Comparison of ENCODE assay signal across 1 cellular context in the genomic region with DNA sequence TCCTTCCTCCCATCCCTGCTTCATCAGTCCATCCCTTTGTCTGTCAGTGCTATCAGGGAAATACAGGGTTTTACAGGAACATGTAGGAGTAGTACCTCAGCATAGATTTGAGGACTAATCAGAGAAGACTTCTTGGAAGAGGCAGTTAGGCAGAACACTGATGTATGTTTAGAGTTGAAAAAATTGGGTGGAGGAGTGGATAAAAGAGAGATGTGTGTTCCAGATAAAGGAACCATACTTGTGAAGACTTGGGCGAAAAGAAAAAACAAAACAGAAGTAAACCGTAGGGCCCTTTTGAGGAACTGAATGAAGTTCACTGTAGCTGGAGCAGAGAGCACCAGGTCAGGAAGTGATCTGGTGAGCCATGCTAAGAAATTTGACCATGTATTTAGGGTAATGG.
TF ChIP-seq lines count a peak whose summit lies in the region.

No MANE protein-coding gene starts in this region.

TF ChIP-seq in K562, 482 proteins besides CTCF, POLR2A, EP300 and RAD21 (continued from another document and continues in another):
- TF ChIP-seq HNRNPH1 (optimal IDR thresholded peaks at IDR 0.05; ENCODE audit: low read depth, low read length) (no peak), SRSF7 (optimal IDR thresholded peaks at IDR 0.05; ENCODE audit: low read depth, low read length) (no peak), KLF16 (IDR thresholded peaks at IDR 0.05) (no peak), ZNF778 (CRISPR knock-in tag; IDR thresholded peaks at IDR 0.05) (no peak), ZFP36 (IDR thresholded peaks at IDR 0.05; ENCODE audit: low read depth, low read length, partially characterized antibody) (peak; percentile 99), SAFB2 (IDR thresholded peaks at IDR 0.05; ENCODE audit: borderline replicate concordance, low read depth, low read length, severe bottlenecking) (no peak), FOXP1 (CRISPR knock-in tag; IDR thresholded peaks at IDR 0.05) (no peak), ZNF445 (CRISPR knock-in tag; IDR thresholded peaks at IDR 0.05; ENCODE audit: low read depth) (no peak), SLC30A9 (CRISPR knock-in tag; IDR thresholded peaks at IDR 0.05) (no peak), RB1 (IDR thresholded peaks at IDR 0.05; ENCODE audit: low read depth) (no peak), HLTF (IDR thresholded peaks at IDR 0.05) (peak; percentile 21; the same call in 1 of the 2 replicates), ZBTB7A (IDR thresholded peaks at IDR 0.05; ENCODE audit: borderline replicate concordance, control insufficient read depth, low read depth, low read length) (no peak), YBX1 (IDR thresholded peaks at IDR 0.05) (no peak), MEIS2 (IDR thresholded peaks at IDR 0.05; ENCODE audit: partially characterized antibody) (peak; percentile 3), ZNF644 (tag; IDR thresholded peaks at IDR 0.05; ENCODE audit: low read depth) (no peak), HNRNPK (IDR thresholded peaks at IDR 0.05; ENCODE audit: low read depth, low read length, poor library complexity, severe bottlenecking) (no peak), HEY1 (CRISPR knock-in tag; IDR thresholded peaks at IDR 0.05; ENCODE audit: borderline replicate concordance) (no peak), MYNN (IDR thresholded peaks at IDR 0.05) (no peak), MYNN (CRISPR knock-in tag; IDR thresholded peaks at IDR 0.05) (no peak), ZNF232 (CRISPR knock-in tag; IDR thresholded peaks at IDR 0.05) (no peak), SPI1 (IDR thresholded peaks at IDR 0.05; ENCODE audit: borderline replicate concordance, low read depth, low read length) (peak; percentile 73; the same call in 1 of the 2 replicates), MTA2 (IDR thresholded peaks at IDR 0.05; ENCODE audit: low read depth) (no peak), TRIM24 (IDR thresholded peaks at IDR 0.05) (no peak), ZNF274 (IDR thresholded peaks at IDR 0.05; ENCODE audit: borderline replicate concordance, low read depth, low read length) (no peak), ZNF184 (CRISPR knock-in tag; IDR thresholded peaks at IDR 0.05) (no peak), SMARCA5 (IDR thresholded peaks at IDR 0.05) (peak; percentile 56; the same call in 1 of the 2 replicates), HIVEP1 (CRISPR knock-in tag; IDR thresholded peaks at IDR 0.05) (no peak)
- TF ChIP-seq, protein P1, sequence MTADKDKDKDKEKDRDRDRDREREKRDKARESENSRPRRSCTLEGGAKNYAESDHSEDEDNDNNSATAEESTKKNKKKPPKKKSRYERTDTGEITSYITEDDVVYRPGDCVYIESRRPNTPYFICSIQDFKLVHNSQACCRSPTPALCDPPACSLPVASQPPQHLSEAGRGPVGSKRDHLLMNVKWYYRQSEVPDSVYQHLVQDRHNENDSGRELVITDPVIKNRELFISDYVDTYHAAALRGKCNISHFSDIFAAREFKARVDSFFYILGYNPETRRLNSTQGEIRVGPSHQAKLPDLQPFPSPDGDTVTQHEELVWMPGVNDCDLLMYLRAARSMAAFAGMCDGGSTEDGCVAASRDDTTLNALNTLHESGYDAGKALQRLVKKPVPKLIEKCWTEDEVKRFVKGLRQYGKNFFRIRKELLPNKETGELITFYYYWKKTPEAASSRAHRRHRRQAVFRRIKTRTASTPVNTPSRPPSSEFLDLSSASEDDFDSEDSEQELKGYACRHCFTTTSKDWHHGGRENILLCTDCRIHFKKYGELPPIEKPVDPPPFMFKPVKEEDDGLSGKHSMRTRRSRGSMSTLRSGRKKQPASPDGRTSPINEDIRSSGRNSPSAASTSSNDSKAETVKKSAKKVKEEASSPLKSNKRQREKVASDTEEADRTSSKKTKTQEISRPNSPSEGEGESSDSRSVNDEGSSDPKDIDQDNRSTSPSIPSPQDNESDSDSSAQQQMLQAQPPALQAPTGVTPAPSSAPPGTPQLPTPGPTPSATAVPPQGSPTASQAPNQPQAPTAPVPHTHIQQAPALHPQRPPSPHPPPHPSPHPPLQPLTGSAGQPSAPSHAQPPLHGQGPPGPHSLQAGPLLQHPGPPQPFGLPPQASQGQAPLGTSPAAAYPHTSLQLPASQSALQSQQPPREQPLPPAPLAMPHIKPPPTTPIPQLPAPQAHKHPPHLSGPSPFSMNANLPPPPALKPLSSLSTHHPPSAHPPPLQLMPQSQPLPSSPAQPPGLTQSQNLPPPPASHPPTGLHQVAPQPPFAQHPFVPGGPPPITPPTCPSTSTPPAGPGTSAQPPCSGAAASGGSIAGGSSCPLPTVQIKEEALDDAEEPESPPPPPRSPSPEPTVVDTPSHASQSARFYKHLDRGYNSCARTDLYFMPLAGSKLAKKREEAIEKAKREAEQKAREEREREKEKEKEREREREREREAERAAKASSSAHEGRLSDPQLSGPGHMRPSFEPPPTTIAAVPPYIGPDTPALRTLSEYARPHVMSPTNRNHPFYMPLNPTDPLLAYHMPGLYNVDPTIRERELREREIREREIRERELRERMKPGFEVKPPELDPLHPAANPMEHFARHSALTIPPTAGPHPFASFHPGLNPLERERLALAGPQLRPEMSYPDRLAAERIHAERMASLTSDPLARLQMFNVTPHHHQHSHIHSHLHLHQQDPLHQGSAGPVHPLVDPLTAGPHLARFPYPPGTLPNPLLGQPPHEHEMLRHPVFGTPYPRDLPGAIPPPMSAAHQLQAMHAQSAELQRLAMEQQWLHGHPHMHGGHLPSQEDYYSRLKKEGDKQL (CRISPR knock-in tag; IDR thresholded peaks at IDR 0.05; ENCODE audit: borderline replicate concordance) = no peak
- TF ChIP-seq, protein P2, sequence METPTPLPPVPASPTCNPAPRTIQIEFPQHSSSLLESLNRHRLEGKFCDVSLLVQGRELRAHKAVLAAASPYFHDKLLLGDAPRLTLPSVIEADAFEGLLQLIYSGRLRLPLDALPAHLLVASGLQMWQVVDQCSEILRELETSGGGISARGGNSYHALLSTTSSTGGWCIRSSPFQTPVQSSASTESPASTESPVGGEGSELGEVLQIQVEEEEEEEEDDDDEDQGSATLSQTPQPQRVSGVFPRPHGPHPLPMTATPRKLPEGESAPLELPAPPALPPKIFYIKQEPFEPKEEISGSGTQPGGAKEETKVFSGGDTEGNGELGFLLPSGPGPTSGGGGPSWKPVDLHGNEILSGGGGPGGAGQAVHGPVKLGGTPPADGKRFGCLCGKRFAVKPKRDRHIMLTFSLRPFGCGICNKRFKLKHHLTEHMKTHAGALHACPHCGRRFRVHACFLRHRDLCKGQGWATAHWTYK (CRISPR knock-in tag; IDR thresholded peaks at IDR 0.05) = no peak
- TF ChIP-seq, protein P3, sequence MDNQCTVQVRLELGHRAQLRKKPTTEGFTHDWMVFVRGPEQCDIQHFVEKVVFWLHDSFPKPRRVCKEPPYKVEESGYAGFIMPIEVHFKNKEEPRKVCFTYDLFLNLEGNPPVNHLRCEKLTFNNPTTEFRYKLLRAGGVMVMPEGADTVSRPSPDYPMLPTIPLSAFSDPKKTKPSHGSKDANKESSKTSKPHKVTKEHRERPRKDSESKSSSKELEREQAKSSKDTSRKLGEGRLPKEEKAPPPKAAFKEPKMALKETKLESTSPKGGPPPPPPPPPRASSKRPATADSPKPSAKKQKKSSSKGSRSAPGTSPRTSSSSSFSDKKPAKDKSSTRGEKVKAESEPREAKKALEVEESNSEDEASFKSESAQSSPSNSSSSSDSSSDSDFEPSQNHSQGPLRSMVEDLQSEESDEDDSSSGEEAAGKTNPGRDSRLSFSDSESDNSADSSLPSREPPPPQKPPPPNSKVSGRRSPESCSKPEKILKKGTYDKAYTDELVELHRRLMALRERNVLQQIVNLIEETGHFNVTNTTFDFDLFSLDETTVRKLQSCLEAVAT (IDR thresholded peaks at IDR 0.05) = no peak
- TF ChIP-seq, protein P4, sequence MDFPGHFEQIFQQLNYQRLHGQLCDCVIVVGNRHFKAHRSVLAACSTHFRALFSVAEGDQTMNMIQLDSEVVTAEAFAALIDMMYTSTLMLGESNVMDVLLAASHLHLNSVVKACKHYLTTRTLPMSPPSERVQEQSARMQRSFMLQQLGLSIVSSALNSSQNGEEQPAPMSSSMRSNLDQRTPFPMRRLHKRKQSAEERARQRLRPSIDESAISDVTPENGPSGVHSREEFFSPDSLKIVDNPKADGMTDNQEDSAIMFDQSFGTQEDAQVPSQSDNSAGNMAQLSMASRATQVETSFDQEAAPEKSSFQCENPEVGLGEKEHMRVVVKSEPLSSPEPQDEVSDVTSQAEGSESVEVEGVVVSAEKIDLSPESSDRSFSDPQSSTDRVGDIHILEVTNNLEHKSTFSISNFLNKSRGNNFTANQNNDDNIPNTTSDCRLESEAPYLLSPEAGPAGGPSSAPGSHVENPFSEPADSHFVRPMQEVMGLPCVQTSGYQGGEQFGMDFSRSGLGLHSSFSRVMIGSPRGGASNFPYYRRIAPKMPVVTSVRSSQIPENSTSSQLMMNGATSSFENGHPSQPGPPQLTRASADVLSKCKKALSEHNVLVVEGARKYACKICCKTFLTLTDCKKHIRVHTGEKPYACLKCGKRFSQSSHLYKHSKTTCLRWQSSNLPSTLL (IDR thresholded peaks at IDR 0.05) = no peak
- TF ChIP-seq, protein P5, sequence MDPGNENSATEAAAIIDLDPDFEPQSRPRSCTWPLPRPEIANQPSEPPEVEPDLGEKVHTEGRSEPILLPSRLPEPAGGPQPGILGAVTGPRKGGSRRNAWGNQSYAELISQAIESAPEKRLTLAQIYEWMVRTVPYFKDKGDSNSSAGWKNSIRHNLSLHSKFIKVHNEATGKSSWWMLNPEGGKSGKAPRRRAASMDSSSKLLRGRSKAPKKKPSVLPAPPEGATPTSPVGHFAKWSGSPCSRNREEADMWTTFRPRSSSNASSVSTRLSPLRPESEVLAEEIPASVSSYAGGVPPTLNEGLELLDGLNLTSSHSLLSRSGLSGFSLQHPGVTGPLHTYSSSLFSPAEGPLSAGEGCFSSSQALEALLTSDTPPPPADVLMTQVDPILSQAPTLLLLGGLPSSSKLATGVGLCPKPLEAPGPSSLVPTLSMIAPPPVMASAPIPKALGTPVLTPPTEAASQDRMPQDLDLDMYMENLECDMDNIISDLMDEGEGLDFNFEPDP (CRISPR knock-in tag; IDR thresholded peaks at IDR 0.05) = no peak
- TF ChIP-seq, protein P6, sequence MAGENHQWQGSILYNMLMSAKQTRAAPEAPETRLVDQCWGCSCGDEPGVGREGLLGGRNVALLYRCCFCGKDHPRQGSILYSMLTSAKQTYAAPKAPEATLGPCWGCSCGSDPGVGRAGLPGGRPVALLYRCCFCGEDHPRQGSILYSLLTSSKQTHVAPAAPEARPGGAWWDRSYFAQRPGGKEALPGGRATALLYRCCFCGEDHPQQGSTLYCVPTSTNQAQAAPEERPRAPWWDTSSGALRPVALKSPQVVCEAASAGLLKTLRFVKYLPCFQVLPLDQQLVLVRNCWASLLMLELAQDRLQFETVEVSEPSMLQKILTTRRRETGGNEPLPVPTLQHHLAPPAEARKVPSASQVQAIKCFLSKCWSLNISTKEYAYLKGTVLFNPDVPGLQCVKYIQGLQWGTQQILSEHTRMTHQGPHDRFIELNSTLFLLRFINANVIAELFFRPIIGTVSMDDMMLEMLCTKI (IDR thresholded peaks at IDR 0.05; ENCODE audit: partially characterized antibody) = no peak
- TF ChIP-seq, protein P7, sequence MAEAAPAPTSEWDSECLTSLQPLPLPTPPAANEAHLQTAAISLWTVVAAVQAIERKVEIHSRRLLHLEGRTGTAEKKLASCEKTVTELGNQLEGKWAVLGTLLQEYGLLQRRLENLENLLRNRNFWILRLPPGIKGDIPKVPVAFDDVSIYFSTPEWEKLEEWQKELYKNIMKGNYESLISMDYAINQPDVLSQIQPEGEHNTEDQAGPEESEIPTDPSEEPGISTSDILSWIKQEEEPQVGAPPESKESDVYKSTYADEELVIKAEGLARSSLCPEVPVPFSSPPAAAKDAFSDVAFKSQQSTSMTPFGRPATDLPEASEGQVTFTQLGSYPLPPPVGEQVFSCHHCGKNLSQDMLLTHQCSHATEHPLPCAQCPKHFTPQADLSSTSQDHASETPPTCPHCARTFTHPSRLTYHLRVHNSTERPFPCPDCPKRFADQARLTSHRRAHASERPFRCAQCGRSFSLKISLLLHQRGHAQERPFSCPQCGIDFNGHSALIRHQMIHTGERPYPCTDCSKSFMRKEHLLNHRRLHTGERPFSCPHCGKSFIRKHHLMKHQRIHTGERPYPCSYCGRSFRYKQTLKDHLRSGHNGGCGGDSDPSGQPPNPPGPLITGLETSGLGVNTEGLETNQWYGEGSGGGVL (CRISPR knock-in tag; IDR thresholded peaks at IDR 0.05) = no peak
- TF ChIP-seq, protein P8, sequence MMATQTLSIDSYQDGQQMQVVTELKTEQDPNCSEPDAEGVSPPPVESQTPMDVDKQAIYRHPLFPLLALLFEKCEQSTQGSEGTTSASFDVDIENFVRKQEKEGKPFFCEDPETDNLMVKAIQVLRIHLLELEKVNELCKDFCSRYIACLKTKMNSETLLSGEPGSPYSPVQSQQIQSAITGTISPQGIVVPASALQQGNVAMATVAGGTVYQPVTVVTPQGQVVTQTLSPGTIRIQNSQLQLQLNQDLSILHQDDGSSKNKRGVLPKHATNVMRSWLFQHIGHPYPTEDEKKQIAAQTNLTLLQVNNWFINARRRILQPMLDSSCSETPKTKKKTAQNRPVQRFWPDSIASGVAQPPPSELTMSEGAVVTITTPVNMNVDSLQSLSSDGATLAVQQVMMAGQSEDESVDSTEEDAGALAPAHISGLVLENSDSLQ (IDR thresholded peaks at IDR 0.05) = peak; percentile 19; the same call in 1 of the 2 replicates
- TF ChIP-seq, protein P9, sequence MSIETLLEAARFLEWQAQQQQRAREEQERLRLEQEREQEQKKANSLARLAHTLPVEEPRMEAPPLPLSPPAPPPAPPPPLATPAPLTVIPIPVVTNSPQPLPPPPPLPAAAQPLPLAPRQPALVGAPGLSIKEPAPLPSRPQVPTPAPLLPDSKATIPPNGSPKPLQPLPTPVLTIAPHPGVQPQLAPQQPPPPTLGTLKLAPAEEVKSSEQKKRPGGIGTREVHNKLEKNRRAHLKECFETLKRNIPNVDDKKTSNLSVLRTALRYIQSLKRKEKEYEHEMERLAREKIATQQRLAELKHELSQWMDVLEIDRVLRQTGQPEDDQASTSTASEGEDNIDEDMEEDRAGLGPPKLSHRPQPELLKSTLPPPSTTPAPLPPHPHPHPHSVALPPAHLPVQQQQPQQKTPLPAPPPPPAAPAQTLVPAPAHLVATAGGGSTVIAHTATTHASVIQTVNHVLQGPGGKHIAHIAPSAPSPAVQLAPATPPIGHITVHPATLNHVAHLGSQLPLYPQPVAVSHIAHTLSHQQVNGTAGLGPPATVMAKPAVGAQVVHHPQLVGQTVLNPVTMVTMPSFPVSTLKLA (conservative IDR thresholded peaks at IDR 0.05) = no peak
